ENCODE assay signal across 15 cellular contexts in the genomic region with DNA sequence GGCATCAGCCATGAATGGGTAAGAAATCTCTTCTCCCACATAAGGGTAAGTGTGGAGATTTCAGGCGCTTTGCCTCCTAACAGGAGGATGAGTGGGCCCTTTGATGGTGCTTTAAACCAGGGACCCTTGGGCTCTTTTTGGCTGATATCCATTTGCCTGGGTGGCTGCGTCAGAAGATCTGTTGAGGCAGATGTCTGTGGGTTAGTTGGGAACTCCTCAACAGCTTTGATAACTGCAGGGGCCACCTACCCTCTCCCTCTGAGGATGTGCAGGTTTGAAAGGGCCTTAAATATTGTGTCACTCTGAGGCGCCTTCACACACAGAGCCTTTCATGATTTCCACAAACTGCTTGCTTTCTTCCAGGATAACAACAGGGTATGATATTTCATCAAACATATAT.
DNase-seq lines count a peak whose midpoint lies in the region; ATAC-seq and TF ChIP-seq lines count a peak whose summit lies in the region.
"Had no signal": no experiment of that assay in that cellular context is flagged by ENCODE, and none has a peak within 500 bp of the region (broad histone marks: within the 10 kb centered on the region; RNA-seq: fewer than 3 reads in every experiment).

No MANE protein-coding gene starts in this region.

- TF ChIP-seq CTCF in HEK293 (tag by site-specific recombination; IDR thresholded peaks at IDR 0.05) (no peak), suprapubic skin (IDR thresholded peaks at IDR 0.05) (no peak)

- no peaks in the 10 kb centered on the region for H3K4me1 ChIP-seq in HEK293 (ENCODE audit: control insufficient read depth, insufficient read depth, low read length)
- H3K4me1 ChIP-seq in adipocyte (ENCODE audit: control insufficient read depth, insufficient read depth, low read length): peaks cover 70% of the 10 kb centered on the region
- H3K4me1 ChIP-seq in iPS-20b (ENCODE audit: insufficient read depth, low read length): peaks cover 40% of the 10 kb centered on the region
- peaks cover 33% of the 10 kb centered on the region for H3K4me1 ChIP-seq in suprapubic skin

- TF ChIP-seq POLR2A in suprapubic skin (IDR thresholded peaks at IDR 0.05): no peak

- no peak for DNase-seq in adipocyte (ENCODE audit: low read depth)
- no peak for DNase-seq in suprapubic skin (ENCODE audit: low spot score in 2 of 2)
- DNase-seq in SIG-M5 treated with dmso at 0.1 percent for 504 hours (lab: John Stamatoyannopoulos, UW; ENCODE audit: unreplicated experiment): no peak
- no peak for DNase-seq in activated T-cell treated with anti-CD3 and anti-CD28 coated beads, Interleukin-2, amount 50 U/mL, for 4 hours
- no peak for DNase-seq in activated T-cell treated with anti-CD3 and anti-CD28 coated beads, Interleukin-2, amount 50 U/mL, for 48 hours
- DNase-seq: activated CD4-positive, alpha-beta memory T cell treated with anti-CD3 and anti-CD28 coated beads for 36 hours; aorta; Karpas-422; NCI-H1694 treated with DMSO at 0.1 percent for 48 hours; NCI-H526; stimulated activated CD4-positive, alpha-beta T cell treated with anti-CD3 and anti-CD28 coated beads, Interleukin-2, amount 100 ng/mL, for 48 hours had no signal

- H3K9me3 ChIP-seq in HEK293 (ENCODE audit: control insufficient read depth, insufficient read depth, low read depth, low read length) (no peaks in the 10 kb centered on the region), adipocyte (ENCODE audit: control insufficient read depth, low read length) (no peaks in the 10 kb centered on the region), iPS-20b (ENCODE audit: insufficient read depth, low read depth, low read length) (no peaks in the 10 kb centered on the region), suprapubic skin (no peaks in the 10 kb centered on the region)
- H3K9me3 ChIP-seq: vagina had no signal

- H3K27ac ChIP-seq in HEK293 (ENCODE audit: extremely low read depth, low read depth, low read length) (no peak overlapping the region), iPS-20b (ENCODE audit: low read length) (peak overlapping the region; percentile 40), suprapubic skin (peak overlapping the region; percentile 57)
- H3K27ac ChIP-seq: vagina had no signal

- no peaks in the 10 kb centered on the region for H3K27me3 ChIP-seq in adipocyte (replicated peaks; ENCODE audit: control insufficient read depth, insufficient read depth, low read length)
- H3K27me3 ChIP-seq in iPS-20b (ENCODE audit: insufficient read depth, low read length): no peaks in the 10 kb centered on the region
- H3K27me3 ChIP-seq in suprapubic skin: no peaks in the 10 kb centered on the region
- H3K27me3 ChIP-seq: vagina had no signal

- no peaks in the 10 kb centered on the region for H3K27me3 Mint-ChIP-seq in activated T-cell treated with anti-CD3 and anti-CD28 coated beads, Interleukin-2, amount 50 U/mL, for 4 hours (ENCODE audit: low read depth)
- H3K27me3 Mint-ChIP-seq: activated CD4-positive, alpha-beta memory T cell treated with anti-CD3 and anti-CD28 coated beads for 36 hours had no signal

- no peak overlapping the region for H3K4me3 ChIP-seq in HEK293 (ENCODE audit: low read depth, low read length)
- no peak overlapping the region for H3K4me3 ChIP-seq in adipocyte (ENCODE audit: low read length)
- H3K4me3 ChIP-seq in iPS-20b (ENCODE audit: low read length): no peak overlapping the region
- H3K4me3 ChIP-seq in suprapubic skin: no peak overlapping the region
- H3K4me3 ChIP-seq: vagina had no signal

- TF ChIP-seq EP300 in suprapubic skin (IDR thresholded peaks at IDR 0.05): no peak

- WGBS in suprapubic skin: 91% methylated on average over 3 of the region's 3 CpGs

- no peaks in the 10 kb centered on the region for H3K9me3 Mint-ChIP-seq in activated T-cell treated with anti-CD3 and anti-CD28 coated beads, Interleukin-2, amount 50 U/mL, for 4 hours
- H3K9me3 Mint-ChIP-seq: activated CD4-positive, alpha-beta memory T cell treated with anti-CD3 and anti-CD28 coated beads for 36 hours; activated T-helper 2 cell treated with anti-CD3 and anti-CD28 coated beads, Interferon-gamma antibody, Interleukin-2, Interleukin-4, amounts not matched to agents 10 μg/mL and 5 μg/mL and 100 μg/mL, durations not matched to agents 14 hours and 24 hours and 36 hours had no signal

- H3K36me3 ChIP-seq in HEK293 (ENCODE audit: control insufficient read depth in 2 of 2, insufficient read depth in 1 of 2, low read length in 2 of 2): peaks cover 0 to 8% of the 10 kb centered on the region in 2 experiments; a peak in 1 of 3 replicates
- H3K36me3 ChIP-seq in adipocyte (ENCODE audit: control insufficient read depth, insufficient read depth, low read length, severe bottlenecking): no peaks in the 10 kb centered on the region
- H3K36me3 ChIP-seq in iPS-20b (ENCODE audit: insufficient read depth, low read depth, low read length): peaks cover 8% of the 10 kb centered on the region; the same call in 1 of the 2 replicates
- H3K36me3 ChIP-seq in suprapubic skin: no peaks in the 10 kb centered on the region
- H3K36me3 ChIP-seq: vagina had no signal

- H3K4me1 Mint-ChIP-seq in activated T-cell treated with anti-CD3 and anti-CD28 coated beads, Interleukin-2, amount 50 U/mL, for 4 hours (ENCODE audit: low read depth): no peaks in the 10 kb centered on the region

- peak overlapping the region; percentile 71 for H3K9ac ChIP-seq in adipocyte (ENCODE audit: low read length)
- no peak overlapping the region; the same call in 1 of the 2 replicates for H3K9ac ChIP-seq in iPS-20b (ENCODE audit: low read depth, low read length)

- POLR2A ChIA-PET in HEK293 (lab: Yijun Ruan, JAX): no interaction called here

- H3K4me3 Mint-ChIP-seq in activated T-cell treated with anti-CD3 and anti-CD28 coated beads, Interleukin-2, amount 50 U/mL, for 4 hours: no peak overlapping the region
- H3K4me3 Mint-ChIP-seq: activated CD4-positive, alpha-beta memory T cell treated with anti-CD3 and anti-CD28 coated beads for 36 hours had no signal

- CTCF ChIA-PET in HEK293 (lab: Yijun Ruan, JAX): no interaction called here

- no peaks in the 10 kb centered on the region for H3K36me3 Mint-ChIP-seq in activated T-cell treated with anti-CD3 and anti-CD28 coated beads, Interleukin-2, amount 50 U/mL, for 4 hours (ENCODE audit: insufficient read depth)
- H3K36me3 Mint-ChIP-seq: activated CD4-positive, alpha-beta memory T cell treated with anti-CD3 and anti-CD28 coated beads for 36 hours had no signal

- no peak for ATAC-seq in activated T-cell treated with anti-CD3 and anti-CD28 coated beads, Interleukin-2, amount 50 U/mL, for 4 hours

TF ChIP-seq in HEK293, 187 proteins besides CTCF, POLR2A, EP300 and RAD21:
- TF ChIP-seq KLF16 (tag by site-specific recombination; IDR thresholded peaks at IDR 0.05) (no peak), EGR2 (tag by site-specific recombination; IDR thresholded peaks at IDR 0.05; ENCODE audit: low read depth) (peak; percentile 77), ZFHX2 (tag by site-specific recombination; conservative IDR thresholded peaks at IDR 0.05) (0 out of 2 replicates have a peak, but pooled peaks have one; percentile 16), ZIC2 (tag by site-specific recombination; IDR thresholded peaks at IDR 0.05) (no peak), ZNF202 (tag by site-specific recombination; IDR thresholded peaks at IDR 0.05; ENCODE audit: borderline replicate concordance) (no peak), ZNF555 (tag by site-specific recombination; conservative IDR thresholded peaks at IDR 0.05) (no peak), SETDB1 (IDR thresholded peaks at IDR 0.05; ENCODE audit: insufficient read length, low read length) (no peak), ZNF214 (tag by site-specific recombination; IDR thresholded peaks at IDR 0.05; ENCODE audit: borderline replicate concordance) (no peak), ZNF544 (tag by site-specific recombination; IDR thresholded peaks at IDR 0.05) (no peak), ZNF521 (tag by site-specific recombination; IDR thresholded peaks at IDR 0.05) (no peak), ZNF335 (tag by site-specific recombination; conservative IDR thresholded peaks at IDR 0.05) (no peak), ZNF140 (tag by site-specific recombination; IDR thresholded peaks at IDR 0.05) (no peak)
